ENCODE assay signal across 11 cellular contexts in genomic region chr13:40652588-40652940, GRCh38. TPM values are rescaled to one million over a fixed set of nuclear protein-coding genes. Genes with fewer than 3 reads are reported as not detected.
A peak's percentile ranks its signal among the peaks of the same experiment; 100 is the strongest.
DNase-seq lines count a peak whose midpoint lies in the region; ATAC-seq lines count a peak whose summit lies in the region.
"Had no signal": no experiment of that assay in that cellular context is flagged by ENCODE, and none has a peak within 500 bp of the region (broad histone marks: within the 10 kb centered on the region; RNA-seq: fewer than 3 reads in every experiment).

No MANE protein-coding gene starts in this region.

- H3K27ac ChIP-seq in HUES64 (ENCODE audit: low read depth, low read length) (peak overlapping the region; percentile 81), mesendoderm (ENCODE audit: low read depth, low read length) (no peak overlapping the region)

- peaks cover 3% of the 10 kb centered on the region for H3K79me1 ChIP-seq in mesendoderm (ENCODE audit: low read length)

- peak overlapping the region; percentile 43; the same call in 1 of the 2 replicates for H3K9ac ChIP-seq in HUES64 (ENCODE audit: low read depth, low read length)
- no peak overlapping the region for H3K9ac ChIP-seq in mesendoderm (ENCODE audit: low read length)

- no peak overlapping the region for H3K23ac ChIP-seq in mesendoderm (ENCODE audit: low read length)

- H3K4ac ChIP-seq in mesendoderm (ENCODE audit: low read depth, low read length): peak overlapping the region; percentile 24

- no peak overlapping the region for H2AK5ac ChIP-seq in mesendoderm (ENCODE audit: low read length)

- no peaks in the 10 kb centered on the region for H3K36me3 ChIP-seq in HUES64 (ENCODE audit: insufficient read depth, low read length)
- no peaks in the 10 kb centered on the region for H3K36me3 ChIP-seq in mesendoderm (ENCODE audit: control insufficient read depth, insufficient read depth, low read length)

- WGBS in HUES64: 40% methylated on average over 2 of the region's 2 CpGs
- no CpG with 5 or more reads among the region's 2 CpGs for WGBS in mesendoderm (ENCODE audit: extremely low coverage, insufficient coverage, low lambda C conversion rate)

- H3K56ac ChIP-seq in mesendoderm (ENCODE audit: low read length): no peak overlapping the region

- peak overlapping the region; percentile 4; the same call in 1 of the 2 replicates for H3K4me3 ChIP-seq in HUES64 (ENCODE audit: low read length)
- no peak overlapping the region for H3K4me3 ChIP-seq in mesendoderm (ENCODE audit: low read length)

- peaks cover 57% of the 10 kb centered on the region for H3K4me1 ChIP-seq in HUES64 (ENCODE audit: insufficient read depth, low read length)
- H3K4me1 ChIP-seq in mesendoderm (ENCODE audit: control insufficient read depth, low read depth, low read length): peaks cover 10% of the 10 kb centered on the region

- peak; percentile 35 for ATAC-seq in GM18861 (IDR thresholded peaks at IDR 0.05; ENCODE audit: unreplicated experiment)
- peak; percentile 21 for ATAC-seq in GM21737 (IDR thresholded peaks at IDR 0.05; ENCODE audit: unreplicated experiment)
- ATAC-seq: SK-N-SH treated with all-trans-retinoic acid at 6 μM for 48 hours had no signal

- no peak overlapping the region for H3K18ac ChIP-seq in mesendoderm (ENCODE audit: low read length)

- no peak overlapping the region for H4K8ac ChIP-seq in mesendoderm (ENCODE audit: low read depth, low read length)

- H3K27me3 ChIP-seq in HUES64 (ENCODE audit: insufficient read depth, low read length) (no peaks in the 10 kb centered on the region), mesendoderm (ENCODE audit: insufficient read depth, low read length, poor library complexity) (no peaks in the 10 kb centered on the region)

- H2BK5ac ChIP-seq in mesendoderm (ENCODE audit: low read length): no peak overlapping the region

- H4K5ac ChIP-seq in mesendoderm (ENCODE audit: low read length): no peak overlapping the region

- H3K9me3 ChIP-seq in HUES64 (ENCODE audit: insufficient read depth, low read depth, low read length): no peaks in the 10 kb centered on the region

- H2BK15ac ChIP-seq in mesendoderm (replicated peaks; ENCODE audit: low read depth): no peak overlapping the region

- H3K4me2 ChIP-seq in mesendoderm (ENCODE audit: low read length): no peak overlapping the region

- H2BK120ac ChIP-seq in mesendoderm (ENCODE audit: low read depth, low read length): no peak overlapping the region

- DNase-seq in mesendoderm (no peak), activated gamma-delta T cell (lab: John Stamatoyannopoulos, UW) (no peak), NCI-H526 treated with DMSO at 0.1 percent for 48 hours (lab: John Stamatoyannopoulos, UW) (no peak), occipital lobe (lab: John Stamatoyannopoulos, UW) (no peak), HuH-7 (ENCODE audit: low spot score) (no peak)
- DNase-seq: NCI-H187; stimulated activated CD8-positive, alpha-beta memory T cell treated with anti-CD3 and anti-CD28 coated beads, Interleukin-4, amount 100 ng/mL, for 48 hours had no signal

- H3K79me2 ChIP-seq in mesendoderm (ENCODE audit: control insufficient read depth, insufficient read depth, low read length): peaks cover 48% of the 10 kb centered on the region

RNA-seq across cellular contexts. Expression of gene FOXO1, which starts 13.9 kb away (rescaled TPM):
- polyA plus RNA-seq in HUES64 (2013, experiment 1 of 2): 21.4 TPM
- polyA plus RNA-seq in HUES64 (2013, experiment 2 of 2): 20.2 TPM
- 12.8 TPM for polyA plus RNA-seq in mesendoderm (2013, experiment 1 of 2)
- polyA plus RNA-seq in mesendoderm (2013, experiment 2 of 2): 13.3 TPM
- total RNA-seq in occipital lobe: 4.2 TPM
